Comparison of ENCODE assay signal across 8 cellular contexts in the genomic region with DNA sequence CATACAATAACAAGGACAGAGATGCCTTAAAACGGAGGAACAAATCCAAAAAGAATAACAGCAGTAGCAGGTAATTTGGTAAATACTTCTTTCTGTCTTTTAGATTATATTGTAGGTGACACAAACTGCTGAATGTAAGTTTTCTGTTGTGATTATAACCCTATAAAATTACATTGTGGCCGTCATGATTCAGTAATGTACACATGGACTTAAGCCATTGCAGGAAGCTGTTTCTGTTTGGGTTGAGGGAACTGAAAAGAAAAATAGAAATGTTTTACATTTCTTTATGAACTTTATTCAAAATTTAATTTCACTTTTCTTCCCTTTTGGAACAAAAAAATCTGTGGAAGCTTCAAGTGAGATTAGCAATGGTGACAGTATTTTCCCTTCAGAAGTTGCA.
DNase-seq lines count a peak whose midpoint lies in the region; ATAC-seq and TF ChIP-seq lines count a peak whose summit lies in the region.

No MANE protein-coding gene starts in this region.

- H3K4me1 ChIP-seq in mucosa of rectum (ENCODE audit: control insufficient read depth in 2 of 2, insufficient read depth in 2 of 2, low read length in 2 of 2), result peaks cover 0 to 15% of the 10 kb centered on the region in 2 donors

- no peak for ATAC-seq in stimulated activated naive CD8-positive, alpha-beta T cell treated with anti-CD3 and anti-CD28 coated beads, Interleukin-15, Interleukin-2, amounts not matched to agents 100 U/mL and 50 U/mL, for 24 hours

- H3K4me3 Mint-ChIP-seq in stimulated activated naive CD8-positive, alpha-beta T cell treated with anti-CD3 and anti-CD28 coated beads, Interleukin-15, Interleukin-2, amounts not matched to agents 100 ng/mL and 50 ng/mL, for 24 hours, result peak overlapping the region; percentile 80

- H3K4me3 ChIP-seq in brain microvascular endothelial cell (ENCODE audit: low read depth, low read length) (peak overlapping the region; percentile 81), mucosa of rectum (ENCODE audit: low read length in 2 of 2) (peak overlapping the region; percentile 85 to 90)

- peak overlapping the region; percentile 40 for H3K27ac Mint-ChIP-seq in stimulated activated naive CD8-positive, alpha-beta T cell treated with anti-CD3 and anti-CD28 coated beads, Interleukin-15, Interleukin-2, amounts not matched to agents 100 ng/mL and 50 ng/mL, for 24 hours

- H3K27ac ChIP-seq in brain microvascular endothelial cell (no peak overlapping the region), mucosa of rectum (ENCODE audit: low read depth in 2 of 2, low read length in 2 of 2) (peak overlapping the region; percentile 95)

- no peaks in the 10 kb centered on the region for H3K9me3 ChIP-seq in mucosa of rectum (ENCODE audit: control insufficient read depth in 2 of 2, low read length in 2 of 2)

- no peak for TF ChIP-seq CTCF in brain microvascular endothelial cell (IDR thresholded peaks at IDR 0.05; ENCODE audit: low read depth, low read length, missing control alignments)

- H3K9me3 Mint-ChIP-seq in stimulated activated naive CD8-positive, alpha-beta T cell treated with anti-CD3 and anti-CD28 coated beads, Interleukin-15, Interleukin-2, amounts not matched to agents 100 ng/mL and 50 ng/mL, for 24 hours, result no peaks in the 10 kb centered on the region

- H3K36me3 Mint-ChIP-seq in stimulated activated naive CD8-positive, alpha-beta T cell treated with anti-CD3 and anti-CD28 coated beads, Interleukin-15, Interleukin-2, amounts not matched to agents 100 ng/mL and 50 ng/mL, for 24 hours (ENCODE audit: low read depth), result peaks cover 21% of the 10 kb centered on the region

- H3K27me3 ChIP-seq in brain microvascular endothelial cell (replicated peaks), result no peaks in the 10 kb centered on the region
- H3K27me3 ChIP-seq in mucosa of rectum (ENCODE audit: control insufficient read depth in 2 of 2, insufficient read depth in 2 of 2, low read length in 2 of 2), result no peaks in the 10 kb centered on the region

- H3K36me3 ChIP-seq in brain microvascular endothelial cell (replicated peaks) (peaks cover 3% of the 10 kb centered on the region), mucosa of rectum (ENCODE audit: control insufficient read depth in 2 of 2, insufficient read depth in 2 of 2, low read length in 2 of 2) (peaks cover 12 to 14% of the 10 kb centered on the region in 2 donors)

- DNase-seq in stimulated activated naive CD8-positive, alpha-beta T cell treated with anti-CD3 and anti-CD28 coated beads, Interleukin-15, Interleukin-2, amounts not matched to agents 100 U/mL and 50 U/mL, for 24 hours, result no peak
- DNase-seq in brain microvascular endothelial cell (no peak), EL (no peak), D341Med (ENCODE audit: low spot score) (no peak), NCI-H524 treated with DMSO at 0.1 percent for 48 hours (lab: John Stamatoyannopoulos, UW) (no peak), RPMI8226 (no peak)

- peaks cover 39% of the 10 kb centered on the region for H3K4me1 Mint-ChIP-seq in stimulated activated naive CD8-positive, alpha-beta T cell treated with anti-CD3 and anti-CD28 coated beads, Interleukin-15, Interleukin-2, amounts not matched to agents 100 ng/mL and 50 ng/mL, for 24 hours (ENCODE audit: low read depth)

- peak overlapping the region; percentile 73 to 99 for H3K9ac ChIP-seq in mucosa of rectum (ENCODE audit: low read depth in 1 of 2, low read length in 2 of 2)

- in situ Hi-C loops in brain microvascular endothelial cell (cut with HindIII; ENCODE audit: low pct_ligation_motif_present, low sequenced_read_pairs), result loop anchor here (25.0 kb wide), 1 partner anchor 221 kb away; no protein-coding TSS in a partner anchor

- no peaks in the 10 kb centered on the region for H3K27me3 Mint-ChIP-seq in stimulated activated naive CD8-positive, alpha-beta T cell treated with anti-CD3 and anti-CD28 coated beads, Interleukin-15, Interleukin-2, amounts not matched to agents 100 ng/mL and 50 ng/mL, for 24 hours
